Comparison of ENCODE assay signal across 8 cellular contexts in the genomic region with DNA sequence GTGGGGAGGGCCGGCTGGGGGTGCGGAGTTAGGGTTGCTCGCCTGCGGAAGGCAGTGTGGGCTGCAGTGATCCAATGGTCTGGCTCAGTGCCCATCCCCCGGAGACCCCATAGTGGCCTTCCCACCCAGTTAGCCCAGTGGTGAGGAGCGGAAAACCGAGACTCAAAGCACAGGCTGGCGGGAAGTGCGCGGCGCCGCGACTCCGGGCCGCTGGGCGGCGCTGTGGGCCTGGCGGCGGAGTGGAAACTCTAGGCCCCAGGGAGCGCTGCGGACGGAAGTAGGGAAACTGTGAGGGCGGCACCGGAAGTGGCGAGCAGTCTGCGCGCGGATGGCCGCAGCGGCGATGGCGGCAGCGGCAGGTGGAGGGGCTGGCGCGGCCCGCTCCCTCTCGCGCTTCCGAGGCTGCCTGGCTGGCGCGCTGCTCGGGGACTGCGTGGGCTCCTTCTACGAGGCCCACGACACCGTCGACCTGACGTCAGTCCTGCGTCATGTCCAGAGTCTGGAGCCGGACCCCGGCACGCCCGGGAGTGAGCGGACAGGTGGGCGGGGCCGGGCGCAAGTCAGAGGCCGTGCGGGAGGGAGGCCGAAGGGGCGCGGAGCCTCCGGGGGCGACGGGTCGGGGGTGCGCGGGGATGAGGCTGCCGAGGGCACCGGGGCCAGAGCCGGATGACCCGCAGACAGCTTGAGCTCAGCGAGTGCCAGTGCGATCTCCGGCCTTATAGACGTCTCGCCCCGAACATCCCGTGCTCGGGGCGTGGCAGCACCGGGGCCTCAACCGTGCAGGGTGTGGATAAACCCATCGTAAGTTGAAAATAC. TPM values are rescaled to one million over a fixed set of nuclear protein-coding genes. Genes with fewer than 3 reads are reported as not detected.
DNase-seq lines count a peak whose midpoint lies in the region; ATAC-seq, FAIRE-seq and TF ChIP-seq lines count a peak whose summit lies in the region.

A gene with protein sequence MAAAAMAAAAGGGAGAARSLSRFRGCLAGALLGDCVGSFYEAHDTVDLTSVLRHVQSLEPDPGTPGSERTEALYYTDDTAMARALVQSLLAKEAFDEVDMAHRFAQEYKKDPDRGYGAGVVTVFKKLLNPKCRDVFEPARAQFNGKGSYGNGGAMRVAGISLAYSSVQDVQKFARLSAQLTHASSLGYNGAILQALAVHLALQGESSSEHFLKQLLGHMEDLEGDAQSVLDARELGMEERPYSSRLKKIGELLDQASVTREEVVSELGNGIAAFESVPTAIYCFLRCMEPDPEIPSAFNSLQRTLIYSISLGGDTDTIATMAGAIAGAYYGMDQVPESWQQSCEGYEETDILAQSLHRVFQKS (plus strand): TSS at position 316 of the 816 bp plus-strand sequence. CDS start 13 bp downstream, at position 329.

- H3K9me3 ChIP-seq in right atrium auricular region = no peaks in the 10 kb centered on the region

- H3K27me3 ChIP-seq in right atrium auricular region = no peaks in the 10 kb centered on the region

- peaks cover 23% of the 10 kb centered on the region for H3K36me3 ChIP-seq in right atrium auricular region

- peaks cover 0 to 31% of the 10 kb centered on the region in 2 donors for H3K4me1 ChIP-seq in right atrium auricular region

- peak within 1 kb of the TSS; percentile 86 to 94 for H3K4me3 ChIP-seq in right atrium auricular region

- peak; percentile 85 for FAIRE-seq in urothelium cell line (lab: Jason Lieb, UNC)

- TF ChIP-seq CTCF in right atrium auricular region (IDR thresholded peaks at IDR 0.05) = peak; percentile 98 to 99

- ATAC-seq in GM18502 (IDR thresholded peaks at IDR 0.05; ENCODE audit: poor library complexity, unreplicated experiment) (peak; percentile 78), HG02938 (IDR thresholded peaks at IDR 0.05; ENCODE audit: unreplicated experiment) (peak; percentile 64)

- DNase-seq in NCI-H1694 treated with DMSO at 0.1 percent for 48 hours (lab: John Stamatoyannopoulos, UW) = peak; percentile 59
- DNase-seq in T-helper 2 cell = peak; percentile 81 to 97 (median 85)
- peak; percentile 87 for DNase-seq in right atrium auricular region (ENCODE audit: low spot score)
- DNase-seq in pulmonary artery endothelial cell (ENCODE audit: low read depth, low spot score) = peak; percentile 59
- peak; percentile 94 for DNase-seq in urothelium cell line (ENCODE audit: low spot score)

- H3K27ac ChIP-seq in angular gyrus (ENCODE audit: low read depth, low read length) (peak within 1 kb of the TSS; percentile 96), right atrium auricular region (peak within 1 kb of the TSS; percentile 85 to 90)

RNA-seq across cellular contexts. Expression of the gene that starts here (rescaled TPM):
- total RNA-seq in right atrium auricular region (10 to 100 TPM; 24.3 to 25.6 TPM), pulmonary artery endothelial cell (32.6 and 43.5 TPM in 2 replicates)

Comparison
In these comparisons a context has a peak if more than half of its experiments do, and no peak if none do; other contexts are left out.
1. Peak in every context shown above with its lines: DNase-seq, ATAC-seq, H3K4me3 ChIP-seq and H3K27ac ChIP-seq.